10 cellular contexts compared by ENCODE assay signal in the genomic region with DNA sequence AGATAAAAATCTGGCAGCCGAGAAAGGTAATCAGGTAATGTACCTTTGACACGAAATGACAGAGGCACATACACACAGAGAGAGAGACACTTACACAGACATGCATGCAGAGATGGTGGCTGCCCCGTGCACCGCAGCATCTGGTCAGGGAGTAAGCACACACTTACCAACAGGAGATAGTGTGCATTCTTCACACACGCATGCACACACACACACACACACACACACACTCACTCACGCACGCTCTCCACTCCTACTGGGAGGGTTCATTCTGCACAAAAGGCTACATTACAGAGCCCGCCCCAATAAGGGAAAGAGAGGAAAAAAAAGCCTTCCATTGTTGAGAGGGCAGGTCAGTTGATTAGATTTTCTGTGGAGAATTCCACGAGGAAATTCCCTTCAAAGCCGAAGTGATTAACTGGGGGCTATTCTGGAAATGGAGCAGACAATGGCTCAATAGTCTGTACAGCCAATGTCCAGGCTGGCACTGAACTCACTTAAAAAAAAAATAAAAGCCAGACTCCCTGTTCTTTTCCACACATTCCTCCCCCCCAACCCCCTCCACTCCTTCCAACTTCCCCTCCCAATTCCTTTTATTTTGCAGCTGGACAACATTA. TPM values are rescaled to one million over a fixed set of nuclear protein-coding genes. Genes with fewer than 3 reads are reported as not detected.
DNase-seq lines count a peak whose midpoint lies in the region; ATAC-seq and TF ChIP-seq lines count a peak whose summit lies in the region.
"Had no signal": no experiment of that assay in that cellular context is flagged by ENCODE, and none has a peak within 500 bp of the region (broad histone marks: within the 10 kb centered on the region; RNA-seq: fewer than 3 reads in every experiment).

No MANE protein-coding gene starts in this region.

- H3K27me3 ChIP-seq in lung (ENCODE audit: control insufficient read depth, insufficient read depth) = no peaks in the 10 kb centered on the region
- no peaks in the 10 kb centered on the region for H3K27me3 ChIP-seq in upper lobe of right lung

- H3K27ac Mint-ChIP-seq in endothelial cell (ENCODE audit: unreplicated experiment) = no peak overlapping the region

- H3K4me1 ChIP-seq in lung (ENCODE audit: control insufficient read depth in 2 of 2, insufficient read depth in 2 of 2, low read length in 2 of 2) (peaks cover 0 to 2% of the 10 kb centered on the region in 2 donors), upper lobe of right lung (no peaks in the 10 kb centered on the region)

- no peak for TF ChIP-seq CTCF in endothelial cell (IDR thresholded peaks at IDR 0.05; ENCODE audit: unreplicated experiment)
- TF ChIP-seq CTCF in lung (IDR thresholded peaks at IDR 0.05; ENCODE audit: control extremely low read depth, extremely low read depth) = no peak
- no peak for TF ChIP-seq CTCF in upper lobe of right lung (IDR thresholded peaks at IDR 0.05)

- H3K4me3 Mint-ChIP-seq in endothelial cell (ENCODE audit: unreplicated experiment) = no peak overlapping the region

- H3K27ac ChIP-seq in lung (ENCODE audit: low read depth in 1 of 2, low read length in 1 of 2) = no peak overlapping the region
- H3K27ac ChIP-seq in upper lobe of right lung = no peak overlapping the region
- H3K27ac ChIP-seq: neutrophil had no signal

- WGBS in lung, 2 donors = 30 to 43% methylated on average over 10 of the region's 10 CpGs

- ATAC-seq in lung (ENCODE audit: insufficient read depth, low FRiP score) (no peak), upper lobe of right lung (peak; percentile 66), GM21717 (IDR thresholded peaks at IDR 0.05; ENCODE audit: unreplicated experiment) (no peak), HG02798 (IDR thresholded peaks at IDR 0.05; ENCODE audit: poor library complexity, unreplicated experiment) (no peak)

- intact Hi-C loops in upper lobe of right lung (cut with DNase I) = no loop called here

- no peaks in the 10 kb centered on the region for H3K9me3 Mint-ChIP-seq in endothelial cell (ENCODE audit: unreplicated experiment)

- H3K9me3 ChIP-seq in lung (ENCODE audit: control insufficient read depth in 2 of 2, insufficient read depth in 1 of 2, low read length in 1 of 2) (no peaks in the 10 kb centered on the region), upper lobe of right lung (no peaks in the 10 kb centered on the region)
- H3K9me3 ChIP-seq: neutrophil had no signal

- DNase-seq in NCI-H2081 (lab: John Stamatoyannopoulos, UW) (peak; percentile 33 to 62), NCI-H2081 treated with DMSO at 0.1 percent for 48 hours (lab: John Stamatoyannopoulos, UW) (no peak), endothelial cell (ENCODE audit: low spot score) (peak; percentile 24), lung (ENCODE audit: low spot score) (no peak), upper lobe of right lung (peak; percentile 51)
- no peak for DNase-seq in activated effector memory CD4-positive, alpha-beta T cell treated with anti-CD3 and anti-CD28 coated beads, Interleukin-2, amount 50 U/mL, for 16 hours
- DNase-seq: AML-193 had no signal

- H3K36me3 ChIP-seq in lung (ENCODE audit: control insufficient read depth in 2 of 2, insufficient read depth in 2 of 2, low read length in 2 of 2) (no peaks in the 10 kb centered on the region), upper lobe of right lung (no peaks in the 10 kb centered on the region)
- H3K36me3 ChIP-seq: neutrophil had no signal

- no peaks in the 10 kb centered on the region for H3K27me3 Mint-ChIP-seq in endothelial cell (ENCODE audit: unreplicated experiment)

- H3K4me3 ChIP-seq in lung (peak overlapping the region; percentile 11), upper lobe of right lung (peak overlapping the region; percentile 49)

- peaks cover 7% of the 10 kb centered on the region for H3K4me1 Mint-ChIP-seq in endothelial cell (ENCODE audit: unreplicated experiment)

- no peaks in the 10 kb centered on the region for H3K36me3 Mint-ChIP-seq in endothelial cell (ENCODE audit: low read depth, unreplicated experiment)

RNA-seq across cellular contexts. Expression of a gene that starts 1.4 kb away (rescaled TPM):
- total RNA-seq in endothelial cell (ENCODE audit: unreplicated experiment) (23.1 TPM), lung (10 to 100 TPM; 13.0 to 71.4 TPM), upper lobe of right lung (20.1 TPM)
- 1 to 10 TPM; 1.0 to 1.5 TPM for polyA plus RNA-seq in lung

Comparison
In these comparisons a context has a peak if more than half of its experiments do, and no peak if none do; other contexts are left out.
1. DNase-seq: peak in NCI-H2081 (2 of 2), endothelial cell (single experiment) and upper lobe of right lung (single experiment); none in NCI-H2081 treated with DMSO at 0.1 percent for 48 hours (single experiment), lung (single experiment) and activated effector memory CD4-positive, alpha-beta T cell treated with anti-CD3 and anti-CD28 coated beads, Interleukin-2, amount 50 U/mL, for 16 hours (single experiment).